11 cellular contexts compared by ENCODE assay signal in genomic region chr5:170020423-170020822, GRCh38. TPM values are rescaled to one million over a fixed set of nuclear protein-coding genes. Genes with fewer than 3 reads are reported as not detected.
"Had no signal": no experiment of that assay in that cellular context is flagged by ENCODE, and none has a peak within 500 bp of the region (broad histone marks: within the 10 kb centered on the region; RNA-seq: fewer than 3 reads in every experiment).

No MANE protein-coding gene starts in this region.

- H3K4me3 ChIP-seq: GM23338 had no signal

- H2AFZ ChIP-seq: GM23338 had no signal

- H3K9me3 Mint-ChIP-seq: GM23338, H9, HFFc6 had no signal

- DNase-seq: H9, HCEC 1CT, HFFc6, IMR-90, Karpas-422, KBM-7 had no signal

- H3K4me1 Mint-ChIP-seq: GM23338, H9 had no signal

- H3K4me3 Mint-ChIP-seq: GM23338, H9, HFFc6 had no signal

- H3K27ac Mint-ChIP-seq: GM23338, HFFc6 had no signal

- H3K4me2 ChIP-seq: GM23338, KMS-11 had no signal

- H3K27ac ChIP-seq: HL-60, KMS-11 had no signal

- ATAC-seq: GM23338 had no signal

- FAIRE-seq: H1, H54 had no signal

- H3K9ac ChIP-seq: KMS-11 had no signal

RNA-seq across cellular contexts. Expression of gene INSYN2B, which starts 40.1 kb away (rescaled TPM):
- total RNA-seq: GM23338, H1, H9 had no signal
- polyA plus RNA-seq: GM23338, H1 had no signal
